9 cellular contexts compared by ENCODE assay signal in genomic region chr16:23836078-23836403, GRCh38. TPM values are rescaled to one million over a fixed set of nuclear protein-coding genes. Genes with fewer than 3 reads are reported as not detected.
DNase-seq lines count a peak whose midpoint lies in the region; ATAC-seq and TF ChIP-seq lines count a peak whose summit lies in the region.
"Had no signal": no experiment of that assay in that cellular context is flagged by ENCODE, and none has a peak within 500 bp of the region (broad histone marks: within the 10 kb centered on the region; RNA-seq: fewer than 3 reads in every experiment).

No MANE protein-coding gene starts in this region.

- DNase-seq in central memory CD8-positive, alpha-beta T cell (ENCODE audit: low spot score in 2 of 2), result peak in 1 of 2 donors; percentile 24
- DNase-seq in skeletal muscle cell (ENCODE audit: low read depth) (no peak), NCI-H187 treated with DMSO at 0.1 percent for 48 hours (lab: John Stamatoyannopoulos, UW) (no peak), COLO829 (ENCODE audit: low spot score) (no peak), gastrocnemius medialis (no peak)
- DNase-seq in effector CD4-positive, alpha-beta T cell, result no peak

- H3K4me1 ChIP-seq in gastrocnemius medialis, result no peaks in the 10 kb centered on the region

- peak overlapping the region; percentile 95 for H3K4me3 Mint-ChIP-seq in central memory CD8-positive, alpha-beta T cell

- H3K9me3 Mint-ChIP-seq in central memory CD8-positive, alpha-beta T cell, result no peaks in the 10 kb centered on the region

- TF ChIP-seq CTCF in gastrocnemius medialis (IDR thresholded peaks at IDR 0.05 in 4 of 5, conservative IDR thresholded peaks at IDR 0.05 in 1 of 5), result no peak

- H3K9me3 ChIP-seq in gastrocnemius medialis, result no peaks in the 10 kb centered on the region

- TF ChIP-seq POLR2A in gastrocnemius medialis (IDR thresholded peaks at IDR 0.05), result no peak

- H3K27ac Mint-ChIP-seq in central memory CD8-positive, alpha-beta T cell (ENCODE audit: low read depth), result no peak overlapping the region

- ATAC-seq in GM19328 (IDR thresholded peaks at IDR 0.05; ENCODE audit: unreplicated experiment), result peak; percentile 27
- ATAC-seq in HG03103 (IDR thresholded peaks at IDR 0.05; ENCODE audit: low read depth, unreplicated experiment), result peak; percentile 8
- peak; percentile 39 for ATAC-seq in central memory CD8-positive, alpha-beta T cell (replicated peaks; ENCODE audit: extremely low read depth, poor library complexity, severe bottlenecking)
- no peak for ATAC-seq in gastrocnemius medialis

- no peaks in the 10 kb centered on the region for H3K36me3 ChIP-seq in gastrocnemius medialis

- no peaks in the 10 kb centered on the region for H3K27me3 Mint-ChIP-seq in central memory CD8-positive, alpha-beta T cell

- H3K27ac ChIP-seq in gastrocnemius medialis, result no peak overlapping the region

- peaks cover 61% of the 10 kb centered on the region for H3K4me1 Mint-ChIP-seq in central memory CD8-positive, alpha-beta T cell

- peak overlapping the region; percentile 23 for H3K4me3 ChIP-seq in skeletal muscle cell (ENCODE audit: low read depth, low read length)
- H3K4me3 ChIP-seq in gastrocnemius medialis, result peak overlapping the region in 2 of 4 donors; percentile 13 to 30

- intact Hi-C loops in gastrocnemius medialis (cut with DNase I; ENCODE audit: low total_unique reads), result no loop called here

- H3K36me3 Mint-ChIP-seq in central memory CD8-positive, alpha-beta T cell (ENCODE audit: insufficient read depth), result peaks cover 7% of the 10 kb centered on the region

- H3K27me3 ChIP-seq in gastrocnemius medialis, result peaks cover 19 to 31% (median 28%) of the 10 kb centered on the region in 3 donors

- in situ Hi-C loops in gastrocnemius medialis (cut with MboI; ENCODE audit: low sequenced_read_pairs in 4 of 4), result no loop called here

RNA-seq across cellular contexts. Expression of gene PRKCB, which starts 0.3 kb away (rescaled TPM):
- total RNA-seq in gastrocnemius medialis, result 1 to 10 TPM in 3 of 4 donors, under 1 TPM in 1; 0.51 to 1.3 (median 1.1) TPM
- total RNA-seq: epithelial cell of proximal tubule had no signal

Comparison
In these comparisons a context has a peak if more than half of its experiments do, and no peak if none do; other contexts are left out.
1. ATAC-seq: peak in GM19328 (single experiment), HG03103 (single experiment) and central memory CD8-positive, alpha-beta T cell (single experiment); none in gastrocnemius medialis (0 of 2).